ENCODE assay signal across 11 cellular contexts in the genomic region with DNA sequence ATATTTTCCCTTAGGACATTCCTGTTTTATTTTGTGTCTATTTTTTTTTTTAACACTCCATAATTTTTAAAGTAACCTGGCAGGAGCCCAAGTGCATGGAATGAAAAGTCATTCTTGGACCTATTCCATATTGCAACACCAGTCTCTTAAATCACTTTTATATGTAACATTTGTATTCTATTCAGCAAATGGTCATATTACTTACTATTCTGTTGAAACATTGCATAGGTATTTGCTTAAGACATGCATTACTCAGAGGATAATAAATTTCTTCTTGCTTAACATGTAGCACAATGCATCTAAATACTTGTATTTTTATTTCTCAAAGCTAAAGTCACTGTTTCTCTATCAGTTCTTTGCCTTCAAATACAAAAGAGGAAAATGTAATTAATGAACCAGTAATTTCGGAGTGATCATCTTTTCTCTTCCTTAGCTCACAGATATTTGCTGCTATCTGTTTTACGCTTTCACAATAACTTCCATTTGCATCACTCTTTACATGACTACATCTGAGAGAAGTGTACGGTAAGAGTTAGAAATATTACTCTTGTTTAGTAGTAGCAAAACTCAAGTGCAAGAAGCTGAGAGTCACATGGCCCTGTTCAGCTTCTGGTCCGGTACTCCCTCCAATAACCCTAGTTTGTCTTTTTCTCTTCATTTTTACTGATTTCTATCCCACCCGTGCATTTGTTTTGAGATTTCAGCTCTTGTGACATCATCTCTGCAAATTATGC.
DNase-seq lines count a peak whose midpoint lies in the region; ATAC-seq and TF ChIP-seq lines count a peak whose summit lies in the region.
"Had no signal": no experiment of that assay in that cellular context is flagged by ENCODE, and none has a peak within 500 bp of the region (broad histone marks: within the 10 kb centered on the region; RNA-seq: fewer than 3 reads in every experiment).

No MANE protein-coding gene starts in this region.

- peak in 1 of 2 donors; percentile 21 for TF ChIP-seq POLR2A in suprapubic skin (IDR thresholded peaks at IDR 0.05)
- TF ChIP-seq POLR2A in transverse colon (IDR thresholded peaks at IDR 0.05) = no peak

- H3K4me3 ChIP-seq in suprapubic skin (peak overlapping the region; percentile 10), transverse colon (no peak overlapping the region)
- H3K4me3 ChIP-seq: dorsolateral prefrontal cortex, HAP-1, pancreas had no signal

- H3K36me3 ChIP-seq in suprapubic skin (no peaks in the 10 kb centered on the region), transverse colon (no peaks in the 10 kb centered on the region)
- H3K36me3 ChIP-seq: HAP-1, pancreas had no signal

- TF ChIP-seq EP300 in suprapubic skin (IDR thresholded peaks at IDR 0.05) = no peak
- no peak for TF ChIP-seq EP300 in transverse colon (IDR thresholded peaks at IDR 0.05; ENCODE audit: low read depth)

- intact Hi-C loops in transverse colon (cut with DNase I; ENCODE audit: low total_unique reads) = no loop called here

- peak; percentile 22 for DNase-seq in HPDE6-E6E7 (ENCODE audit: extremely low spot score)
- DNase-seq in glomerular visceral epithelial cell (ENCODE audit: extremely low spot score) = peak; percentile 71
- no peak for DNase-seq in suprapubic skin (ENCODE audit: low spot score in 2 of 2)
- DNase-seq in activated effector memory CD4-positive, alpha-beta T cell treated with Interleukin-2 at 50 U/mL for 16 hours = no peak
- DNase-seq in DMS153 (lab: John Stamatoyannopoulos, UW) = no peak
- no peak for DNase-seq in transverse colon
- DNase-seq: dorsolateral prefrontal cortex, pancreas had no signal

- H3K9me3 ChIP-seq in suprapubic skin (no peaks in the 10 kb centered on the region), transverse colon (no peaks in the 10 kb centered on the region)
- H3K9me3 ChIP-seq: pancreas had no signal

- H3K27ac ChIP-seq in suprapubic skin = peak overlapping the region; percentile 60
- H3K27ac ChIP-seq in transverse colon = no peak overlapping the region
- H3K27ac ChIP-seq: pancreas had no signal

- in situ Hi-C loops in transverse colon (cut with MboI; ENCODE audit: low pct_ligation_motif_present in 1 of 4, low pct_unique_long_range_greater_than_20kb in 1 of 4, low sequenced_read_pairs in 3 of 4) = no loop called here

- peaks cover 4% of the 10 kb centered on the region for H3K27me3 Mint-ChIP-seq in brain

- H3K9me3 Mint-ChIP-seq in brain = peaks cover 7 to 46% (median 25%) of the 10 kb centered on the region in 5 experiments

- peak overlapping the region in 2 of 5 experiments; percentile 0 to 15 for H3K4me3 Mint-ChIP-seq in brain

- H3K4me1 Mint-ChIP-seq in brain = peaks cover 10% of the 10 kb centered on the region

- no peak for TF ChIP-seq CTCF in brain (conservative IDR thresholded peaks at IDR 0.05)
- no peak for TF ChIP-seq CTCF in suprapubic skin (IDR thresholded peaks at IDR 0.05)
- TF ChIP-seq CTCF in transverse colon (IDR thresholded peaks at IDR 0.05) = no peak

- no peak for ATAC-seq in GM19452 (IDR thresholded peaks at IDR 0.05; ENCODE audit: unreplicated experiment)

- WGBS in suprapubic skin = 49% methylated on average over 5 of the region's 5 CpGs
- WGBS in transverse colon (ENCODE audit: low coverage in 1 of 2), 2 donors = 82 to 87% methylated on average over 5 of the region's 5 CpGs

- H3K27me3 ChIP-seq in suprapubic skin (no peaks in the 10 kb centered on the region), transverse colon (no peaks in the 10 kb centered on the region)
- H3K27me3 ChIP-seq: dorsolateral prefrontal cortex, pancreas had no signal

- H3K4me1 ChIP-seq in suprapubic skin (peaks cover 5% of the 10 kb centered on the region), transverse colon (no peaks in the 10 kb centered on the region)
- H3K4me1 ChIP-seq: HAP-1 had no signal

- peaks cover 46% of the 10 kb centered on the region for H3K36me3 Mint-ChIP-seq in brain

- peak overlapping the region in 3 of 5 experiments; percentile 35 to 51 (median 38) for H3K27ac Mint-ChIP-seq in brain

Comparison
In these comparisons a context has a peak if more than half of its experiments do, and no peak if none do; other contexts are left out.
1. DNase-seq: peak in HPDE6-E6E7 (single experiment) and glomerular visceral epithelial cell (single experiment); none in suprapubic skin (0 of 2), activated effector memory CD4-positive, alpha-beta T cell treated with Interleukin-2 at 50 U/mL for 16 hours (single experiment), DMS153 (single experiment) and transverse colon (single experiment).